Comparison of ENCODE assay signal across 1 cellular context in genomic region chr10:95399167-95399566, GRCh38.
TF ChIP-seq lines count a peak whose summit lies in the region.

No MANE protein-coding gene starts in this region.

TF ChIP-seq in HepG2, 621 proteins besides CTCF, POLR2A, EP300 and RAD21 (continued from another document):
- TF ChIP-seq NFE2 (CRISPR knock-in tag; IDR thresholded peaks at IDR 0.05) (no peak), RFXANK (CRISPR knock-in tag; IDR thresholded peaks at IDR 0.05) (no peak), FIP1L1 (IDR thresholded peaks at IDR 0.05; ENCODE audit: borderline replicate concordance, insufficient read depth, low read depth, low read length) (no peak), ZNF251 (CRISPR knock-in tag; IDR thresholded peaks at IDR 0.05) (no peak), ERF (CRISPR knock-in tag; IDR thresholded peaks at IDR 0.05) (no peak), RCOR2 (CRISPR knock-in tag; IDR thresholded peaks at IDR 0.05) (no peak), NFIB (CRISPR knock-in tag; IDR thresholded peaks at IDR 0.05; ENCODE audit: borderline replicate concordance) (no peak), ZNF556 (CRISPR knock-in tag; IDR thresholded peaks at IDR 0.05; ENCODE audit: borderline replicate concordance) (no peak), ZNF615 (CRISPR knock-in tag; IDR thresholded peaks at IDR 0.05; ENCODE audit: borderline replicate concordance) (no peak), BCLAF1 (IDR thresholded peaks at IDR 0.05) (no peak), ZFY (CRISPR knock-in tag; IDR thresholded peaks at IDR 0.05) (no peak), FUBP1 (CRISPR knock-in tag; IDR thresholded peaks at IDR 0.05; ENCODE audit: borderline replicate concordance) (no peak), BATF2 (CRISPR knock-in tag; IDR thresholded peaks at IDR 0.05) (no peak)
